In the genomic region with DNA sequence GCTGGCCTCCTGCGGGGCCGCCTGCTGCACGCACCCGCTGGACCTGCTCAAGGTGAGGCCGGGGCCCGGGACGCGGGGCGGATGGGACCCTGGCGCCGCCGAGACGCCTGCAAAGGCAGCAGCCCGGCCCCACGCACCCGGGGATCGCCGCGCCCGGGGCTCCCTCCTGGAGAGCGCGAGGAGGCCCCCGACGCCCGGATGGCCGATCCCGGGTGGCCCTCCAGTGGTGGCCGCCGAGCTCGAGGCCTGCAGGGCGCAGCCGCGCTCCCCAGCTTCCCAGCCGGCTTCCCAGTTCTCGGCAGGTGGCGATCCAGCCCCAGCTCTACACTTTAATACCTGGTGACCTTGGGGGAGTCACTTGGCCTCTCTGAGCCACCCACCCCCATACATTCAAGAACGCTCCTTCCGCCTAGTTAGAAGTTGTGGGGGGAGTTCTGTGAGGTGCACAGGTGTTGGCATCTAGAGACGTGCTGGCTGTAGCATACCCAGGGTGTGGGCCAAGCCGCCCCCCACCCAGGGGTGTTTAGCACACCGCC, we compare ENCODE assay signal across 1 cellular context.
TF ChIP-seq lines count a peak whose summit lies in the region.

No MANE protein-coding gene starts in this region.

TF ChIP-seq in HepG2, 621 proteins besides CTCF, POLR2A, EP300 and RAD21 (continued from another document and continues in another):
- TF ChIP-seq ZBTB42 (CRISPR knock-in tag; IDR thresholded peaks at IDR 0.05) (0 out of 2 replicates have a peak, but pooled peaks have one; percentile 76), MED8 (CRISPR knock-in tag; IDR thresholded peaks at IDR 0.05; ENCODE audit: insufficient replicate concordance) (peak; percentile 46), SNAPC2 (CRISPR knock-in tag; IDR thresholded peaks at IDR 0.05) (no peak), RXRB (CRISPR knock-in tag; IDR thresholded peaks at IDR 0.05; ENCODE audit: borderline replicate concordance) (no peak), CBFB (CRISPR knock-in tag; IDR thresholded peaks at IDR 0.05) (no peak), ZNF251 (CRISPR knock-in tag; IDR thresholded peaks at IDR 0.05) (no peak), PRDM4 (CRISPR knock-in tag; IDR thresholded peaks at IDR 0.05; ENCODE audit: borderline replicate concordance) (no peak), MAZ (IDR thresholded peaks at IDR 0.05; ENCODE audit: borderline replicate concordance, low read depth, low read length) (no peak; the same call in 1 of the 2 replicates), MAZ (CRISPR knock-in tag; IDR thresholded peaks at IDR 0.05; ENCODE audit: low read depth) (peak; percentile 28; the same call in 1 of the 2 replicates), HBP1 (CRISPR knock-in tag; IDR thresholded peaks at IDR 0.05; ENCODE audit: low read depth) (no peak), ARNT2 (CRISPR knock-in tag; IDR thresholded peaks at IDR 0.05; ENCODE audit: low read depth) (peak; percentile 22), ZNF724P (CRISPR knock-in tag; IDR thresholded peaks at IDR 0.05; ENCODE audit: borderline replicate concordance) (peak; percentile 81; the same call in 1 of the 2 replicates), ZNF44 (CRISPR knock-in tag; IDR thresholded peaks at IDR 0.05) (no peak), NRL (CRISPR knock-in tag; IDR thresholded peaks at IDR 0.05; ENCODE audit: borderline replicate concordance) (0 out of 2 replicates have a peak, but pooled peaks have one; percentile 56), RXRA (CRISPR knock-in tag; IDR thresholded peaks at IDR 0.05) (no peak), BRD4 (CRISPR knock-in tag; IDR thresholded peaks at IDR 0.05) (peak; percentile 70), ZNF296 (CRISPR knock-in tag; conservative IDR thresholded peaks at IDR 0.05) (0 out of 2 replicates have a peak, but pooled peaks have one; percentile 55), MBNL3 (CRISPR knock-in tag; conservative IDR thresholded peaks at IDR 0.05) (no peak), ETV6 (CRISPR knock-in tag; conservative IDR thresholded peaks at IDR 0.05) (peak; percentile 52; the same call in 1 of the 2 replicates), MIER3 (CRISPR knock-in tag; IDR thresholded peaks at IDR 0.05; ENCODE audit: borderline replicate concordance) (no peak), SNAPC4 (CRISPR knock-in tag; IDR thresholded peaks at IDR 0.05) (0 out of 2 replicates have a peak, but pooled peaks have one; percentile 13), ZKSCAN1 (IDR thresholded peaks at IDR 0.05; ENCODE audit: low read length) (no peak), XRCC5 (optimal IDR thresholded peaks at IDR 0.05; ENCODE audit: low read length) (peak; percentile 8), NFKB2 (CRISPR knock-in tag; IDR thresholded peaks at IDR 0.05; ENCODE audit: borderline replicate concordance) (peak; percentile 80; the same call in 1 of the 2 replicates), AGO2 (optimal IDR thresholded peaks at IDR 0.05; ENCODE audit: low read depth, low read length) (no peak)
- TF ChIP-seq, protein P1, sequence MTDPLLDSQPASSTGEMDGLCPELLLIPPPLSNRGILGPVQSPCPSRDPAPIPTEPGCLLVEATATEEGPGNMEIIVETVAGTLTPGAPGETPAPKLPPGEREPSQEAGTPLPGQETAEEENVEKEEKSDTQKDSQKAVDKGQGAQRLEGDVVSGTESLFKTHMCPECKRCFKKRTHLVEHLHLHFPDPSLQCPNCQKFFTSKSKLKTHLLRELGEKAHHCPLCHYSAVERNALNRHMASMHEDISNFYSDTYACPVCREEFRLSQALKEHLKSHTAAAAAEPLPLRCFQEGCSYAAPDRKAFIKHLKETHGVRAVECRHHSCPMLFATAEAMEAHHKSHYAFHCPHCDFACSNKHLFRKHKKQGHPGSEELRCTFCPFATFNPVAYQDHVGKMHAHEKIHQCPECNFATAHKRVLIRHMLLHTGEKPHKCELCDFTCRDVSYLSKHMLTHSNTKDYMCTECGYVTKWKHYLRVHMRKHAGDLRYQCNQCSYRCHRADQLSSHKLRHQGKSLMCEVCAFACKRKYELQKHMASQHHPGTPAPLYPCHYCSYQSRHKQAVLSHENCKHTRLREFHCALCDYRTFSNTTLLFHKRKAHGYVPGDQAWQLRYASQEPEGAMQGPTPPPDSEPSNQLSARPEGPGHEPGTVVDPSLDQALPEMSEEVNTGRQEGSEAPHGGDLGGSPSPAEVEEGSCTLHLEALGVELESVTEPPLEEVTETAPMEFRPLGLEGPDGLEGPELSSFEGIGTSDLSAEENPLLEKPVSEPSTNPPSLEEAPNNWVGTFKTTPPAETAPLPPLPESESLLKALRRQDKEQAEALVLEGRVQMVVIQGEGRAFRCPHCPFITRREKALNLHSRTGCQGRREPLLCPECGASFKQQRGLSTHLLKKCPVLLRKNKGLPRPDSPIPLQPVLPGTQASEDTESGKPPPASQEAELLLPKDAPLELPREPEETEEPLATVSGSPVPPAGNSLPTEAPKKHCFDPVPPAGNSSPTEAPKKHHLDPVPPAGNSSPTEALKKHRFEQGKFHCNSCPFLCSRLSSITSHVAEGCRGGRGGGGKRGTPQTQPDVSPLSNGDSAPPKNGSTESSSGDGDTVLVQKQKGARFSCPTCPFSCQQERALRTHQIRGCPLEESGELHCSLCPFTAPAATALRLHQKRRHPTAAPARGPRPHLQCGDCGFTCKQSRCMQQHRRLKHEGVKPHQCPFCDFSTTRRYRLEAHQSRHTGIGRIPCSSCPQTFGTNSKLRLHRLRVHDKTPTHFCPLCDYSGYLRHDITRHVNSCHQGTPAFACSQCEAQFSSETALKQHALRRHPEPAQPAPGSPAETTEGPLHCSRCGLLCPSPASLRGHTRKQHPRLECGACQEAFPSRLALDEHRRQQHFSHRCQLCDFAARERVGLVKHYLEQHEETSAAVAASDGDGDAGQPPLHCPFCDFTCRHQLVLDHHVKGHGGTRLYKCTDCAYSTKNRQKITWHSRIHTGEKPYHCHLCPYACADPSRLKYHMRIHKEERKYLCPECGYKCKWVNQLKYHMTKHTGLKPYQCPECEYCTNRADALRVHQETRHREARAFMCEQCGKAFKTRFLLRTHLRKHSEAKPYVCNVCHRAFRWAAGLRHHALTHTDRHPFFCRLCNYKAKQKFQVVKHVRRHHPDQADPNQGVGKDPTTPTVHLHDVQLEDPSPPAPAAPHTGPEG (CRISPR knock-in tag; IDR thresholded peaks at IDR 0.05), result no peak
- TF ChIP-seq, protein P2, sequence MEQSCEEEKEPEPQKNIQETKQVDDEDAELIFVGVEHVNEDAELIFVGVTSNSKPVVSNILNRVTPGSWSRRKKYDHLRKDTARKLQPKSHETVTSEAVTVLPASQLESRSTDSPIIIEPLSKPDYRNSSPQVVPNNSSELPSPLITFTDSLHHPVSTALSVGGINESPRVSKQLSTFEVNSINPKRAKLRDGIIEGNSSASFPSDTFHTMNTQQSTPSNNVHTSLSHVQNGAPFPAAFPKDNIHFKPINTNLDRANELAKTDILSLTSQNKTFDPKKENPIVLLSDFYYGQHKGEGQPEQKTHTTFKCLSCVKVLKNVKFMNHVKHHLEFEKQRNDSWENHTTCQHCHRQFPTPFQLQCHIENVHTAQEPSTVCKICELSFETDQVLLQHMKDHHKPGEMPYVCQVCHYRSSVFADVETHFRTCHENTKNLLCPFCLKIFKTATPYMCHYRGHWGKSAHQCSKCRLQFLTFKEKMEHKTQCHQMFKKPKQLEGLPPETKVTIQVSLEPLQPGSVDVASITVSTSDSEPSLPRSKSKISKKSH (CRISPR knock-in tag; IDR thresholded peaks at IDR 0.05; ENCODE audit: borderline replicate concordance), result peak; percentile 72; the same call in 1 of the 2 replicates
- TF ChIP-seq, protein P3, sequence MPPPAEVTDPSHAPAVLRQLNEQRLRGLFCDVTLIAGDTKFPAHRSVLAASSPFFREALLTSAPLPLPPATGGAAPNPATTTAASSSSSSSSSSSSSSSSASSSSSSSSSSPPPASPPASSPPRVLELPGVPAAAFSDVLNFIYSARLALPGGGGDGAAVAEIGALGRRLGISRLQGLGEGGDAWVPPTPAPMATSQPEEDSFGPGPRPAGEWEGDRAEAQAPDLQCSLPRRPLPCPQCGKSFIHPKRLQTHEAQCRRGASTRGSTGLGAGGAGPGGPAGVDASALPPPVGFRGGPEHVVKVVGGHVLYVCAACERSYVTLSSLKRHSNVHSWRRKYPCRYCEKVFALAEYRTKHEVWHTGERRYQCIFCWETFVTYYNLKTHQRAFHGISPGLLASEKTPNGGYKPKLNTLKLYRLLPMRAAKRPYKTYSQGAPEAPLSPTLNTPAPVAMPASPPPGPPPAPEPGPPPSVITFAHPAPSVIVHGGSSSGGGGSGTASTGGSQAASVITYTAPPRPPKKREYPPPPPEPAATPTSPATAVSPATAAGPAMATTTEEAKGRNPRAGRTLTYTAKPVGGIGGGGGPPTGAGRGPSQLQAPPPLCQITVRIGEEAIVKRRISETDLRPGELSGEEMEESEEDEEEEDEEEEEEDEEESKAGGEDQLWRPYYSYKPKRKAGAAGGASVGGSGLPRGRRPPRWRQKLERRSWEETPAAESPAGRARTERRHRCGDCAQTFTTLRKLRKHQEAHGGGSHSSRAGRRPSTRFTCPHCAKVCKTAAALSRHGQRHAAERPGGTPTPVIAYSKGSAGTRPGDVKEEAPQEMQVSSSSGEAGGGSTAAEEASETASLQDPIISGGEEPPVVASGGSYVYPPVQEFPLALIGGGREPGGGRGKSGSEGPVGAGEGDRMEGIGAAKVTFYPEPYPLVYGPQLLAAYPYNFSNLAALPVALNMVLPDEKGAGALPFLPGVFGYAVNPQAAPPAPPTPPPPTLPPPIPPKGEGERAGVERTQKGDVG (CRISPR knock-in tag; IDR thresholded peaks at IDR 0.05; ENCODE audit: borderline replicate concordance), result no peak
